Comparison of ENCODE assay signal across 2 cellular contexts in genomic region chr2:81078102-81078501, GRCh38.
TF ChIP-seq lines count a peak whose summit lies in the region.

No MANE protein-coding gene starts in this region.

TF ChIP-seq in GM23338, 12 proteins besides CTCF, POLR2A, EP300 and RAD21 (continued from another document):
- TF ChIP-seq, protein P1, sequence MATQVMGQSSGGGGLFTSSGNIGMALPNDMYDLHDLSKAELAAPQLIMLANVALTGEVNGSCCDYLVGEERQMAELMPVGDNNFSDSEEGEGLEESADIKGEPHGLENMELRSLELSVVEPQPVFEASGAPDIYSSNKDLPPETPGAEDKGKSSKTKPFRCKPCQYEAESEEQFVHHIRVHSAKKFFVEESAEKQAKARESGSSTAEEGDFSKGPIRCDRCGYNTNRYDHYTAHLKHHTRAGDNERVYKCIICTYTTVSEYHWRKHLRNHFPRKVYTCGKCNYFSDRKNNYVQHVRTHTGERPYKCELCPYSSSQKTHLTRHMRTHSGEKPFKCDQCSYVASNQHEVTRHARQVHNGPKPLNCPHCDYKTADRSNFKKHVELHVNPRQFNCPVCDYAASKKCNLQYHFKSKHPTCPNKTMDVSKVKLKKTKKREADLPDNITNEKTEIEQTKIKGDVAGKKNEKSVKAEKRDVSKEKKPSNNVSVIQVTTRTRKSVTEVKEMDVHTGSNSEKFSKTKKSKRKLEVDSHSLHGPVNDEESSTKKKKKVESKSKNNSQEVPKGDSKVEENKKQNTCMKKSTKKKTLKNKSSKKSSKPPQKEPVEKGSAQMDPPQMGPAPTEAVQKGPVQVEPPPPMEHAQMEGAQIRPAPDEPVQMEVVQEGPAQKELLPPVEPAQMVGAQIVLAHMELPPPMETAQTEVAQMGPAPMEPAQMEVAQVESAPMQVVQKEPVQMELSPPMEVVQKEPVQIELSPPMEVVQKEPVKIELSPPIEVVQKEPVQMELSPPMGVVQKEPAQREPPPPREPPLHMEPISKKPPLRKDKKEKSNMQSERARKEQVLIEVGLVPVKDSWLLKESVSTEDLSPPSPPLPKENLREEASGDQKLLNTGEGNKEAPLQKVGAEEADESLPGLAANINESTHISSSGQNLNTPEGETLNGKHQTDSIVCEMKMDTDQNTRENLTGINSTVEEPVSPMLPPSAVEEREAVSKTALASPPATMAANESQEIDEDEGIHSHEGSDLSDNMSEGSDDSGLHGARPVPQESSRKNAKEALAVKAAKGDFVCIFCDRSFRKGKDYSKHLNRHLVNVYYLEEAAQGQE (IDR thresholded peaks at IDR 0.05; ENCODE audit: unreplicated experiment), result no peak
- no peak for TF ChIP-seq ZNF114 (CRISPR knock-in tag; IDR thresholded peaks at IDR 0.05)
- TF ChIP-seq POLR2AphosphoS5 (IDR thresholded peaks at IDR 0.05; ENCODE audit: low read depth), result no peak
- TF ChIP-seq NANOG (IDR thresholded peaks at IDR 0.05; ENCODE audit: borderline replicate concordance), result no peak
- no peak for TF ChIP-seq ZNF331 (CRISPR knock-in tag; IDR thresholded peaks at IDR 0.05; ENCODE audit: low read depth)
- TF ChIP-seq ETS1 (IDR thresholded peaks at IDR 0.05), result no peak
- no peak for TF ChIP-seq EZH2phosphoT487 (IDR thresholded peaks at IDR 0.05; ENCODE audit: unreplicated experiment)
- no peak for TF ChIP-seq STAT1 (IDR thresholded peaks at IDR 0.05; ENCODE audit: unreplicated experiment)
- TF ChIP-seq, protein P2, sequence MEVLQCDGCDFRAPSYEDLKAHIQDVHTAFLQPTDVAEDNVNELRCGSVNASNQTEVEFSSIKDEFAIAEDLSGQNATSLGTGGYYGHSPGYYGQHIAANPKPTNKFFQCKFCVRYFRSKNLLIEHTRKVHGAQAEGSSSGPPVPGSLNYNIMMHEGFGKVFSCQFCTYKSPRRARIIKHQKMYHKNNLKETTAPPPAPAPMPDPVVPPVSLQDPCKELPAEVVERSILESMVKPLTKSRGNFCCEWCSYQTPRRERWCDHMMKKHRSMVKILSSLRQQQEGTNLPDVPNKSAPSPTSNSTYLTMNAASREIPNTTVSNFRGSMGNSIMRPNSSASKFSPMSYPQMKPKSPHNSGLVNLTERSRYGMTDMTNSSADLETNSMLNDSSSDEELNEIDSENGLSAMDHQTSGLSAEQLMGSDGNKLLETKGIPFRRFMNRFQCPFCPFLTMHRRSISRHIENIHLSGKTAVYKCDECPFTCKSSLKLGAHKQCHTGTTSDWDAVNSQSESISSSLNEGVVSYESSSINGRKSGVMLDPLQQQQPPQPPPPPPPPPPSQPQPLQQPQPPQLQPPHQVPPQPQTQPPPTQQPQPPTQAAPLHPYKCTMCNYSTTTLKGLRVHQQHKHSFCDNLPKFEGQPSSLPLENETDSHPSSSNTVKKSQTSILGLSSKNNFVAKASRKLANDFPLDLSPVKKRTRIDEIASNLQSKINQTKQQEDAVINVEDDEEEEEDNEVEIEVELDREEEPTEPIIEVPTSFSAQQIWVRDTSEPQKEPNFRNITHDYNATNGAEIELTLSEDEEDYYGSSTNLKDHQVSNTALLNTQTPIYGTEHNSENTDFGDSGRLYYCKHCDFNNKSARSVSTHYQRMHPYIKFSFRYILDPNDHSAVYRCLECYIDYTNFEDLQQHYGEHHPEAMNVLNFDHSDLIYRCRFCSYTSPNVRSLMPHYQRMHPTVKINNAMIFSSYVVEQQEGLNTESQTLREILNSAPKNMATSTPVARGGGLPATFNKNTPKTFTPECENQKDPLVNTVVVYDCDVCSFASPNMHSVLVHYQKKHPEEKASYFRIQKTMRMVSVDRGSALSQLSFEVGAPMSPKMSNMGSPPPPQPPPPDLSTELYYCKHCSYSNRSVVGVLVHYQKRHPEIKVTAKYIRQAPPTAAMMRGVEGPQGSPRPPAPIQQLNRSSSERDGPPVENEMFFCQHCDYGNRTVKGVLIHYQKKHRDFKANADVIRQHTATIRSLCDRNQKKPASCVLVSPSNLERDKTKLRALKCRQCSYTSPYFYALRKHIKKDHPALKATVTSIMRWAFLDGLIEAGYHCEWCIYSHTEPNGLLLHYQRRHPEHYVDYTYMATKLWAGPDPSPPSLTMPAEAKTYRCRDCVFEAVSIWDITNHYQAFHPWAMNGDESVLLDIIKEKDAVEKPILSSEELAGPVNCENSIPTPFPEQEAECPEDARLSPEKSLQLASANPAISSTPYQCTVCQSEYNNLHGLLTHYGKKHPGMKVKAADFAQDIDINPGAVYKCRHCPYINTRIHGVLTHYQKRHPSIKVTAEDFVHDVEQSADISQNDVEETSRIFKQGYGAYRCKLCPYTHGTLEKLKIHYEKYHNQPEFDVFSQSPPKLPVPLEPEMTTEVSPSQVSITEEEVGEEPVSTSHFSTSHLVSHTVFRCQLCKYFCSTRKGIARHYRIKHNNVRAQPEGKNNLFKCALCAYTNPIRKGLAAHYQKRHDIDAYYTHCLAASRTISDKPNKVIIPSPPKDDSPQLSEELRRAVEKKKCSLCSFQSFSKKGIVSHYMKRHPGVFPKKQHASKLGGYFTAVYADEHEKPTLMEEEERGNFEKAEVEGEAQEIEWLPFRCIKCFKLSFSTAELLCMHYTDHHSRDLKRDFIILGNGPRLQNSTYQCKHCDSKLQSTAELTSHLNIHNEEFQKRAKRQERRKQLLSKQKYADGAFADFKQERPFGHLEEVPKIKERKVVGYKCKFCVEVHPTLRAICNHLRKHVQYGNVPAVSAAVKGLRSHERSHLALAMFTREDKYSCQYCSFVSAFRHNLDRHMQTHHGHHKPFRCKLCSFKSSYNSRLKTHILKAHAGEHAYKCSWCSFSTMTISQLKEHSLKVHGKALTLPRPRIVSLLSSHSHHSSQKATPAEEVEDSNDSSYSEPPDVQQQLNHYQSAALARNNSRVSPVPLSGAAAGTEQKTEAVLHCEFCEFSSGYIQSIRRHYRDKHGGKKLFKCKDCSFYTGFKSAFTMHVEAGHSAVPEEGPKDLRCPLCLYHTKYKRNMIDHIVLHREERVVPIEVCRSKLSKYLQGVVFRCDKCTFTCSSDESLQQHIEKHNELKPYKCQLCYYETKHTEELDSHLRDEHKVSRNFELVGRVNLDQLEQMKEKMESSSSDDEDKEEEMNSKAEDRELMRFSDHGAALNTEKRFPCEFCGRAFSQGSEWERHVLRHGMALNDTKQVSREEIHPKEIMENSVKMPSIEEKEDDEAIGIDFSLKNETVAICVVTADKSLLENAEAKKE (CRISPR knock-in tag; IDR thresholded peaks at IDR 0.05), result no peak

TF ChIP-seq in WTC11, 78 proteins besides CTCF, POLR2A, EP300 and RAD21 (continued from another document):
- TF ChIP-seq AR (CRISPR knock-in tag; IDR thresholded peaks at IDR 0.05) (no peak), SMAD3 (CRISPR knock-in tag; IDR thresholded peaks at IDR 0.05; ENCODE audit: borderline replicate concordance) (no peak), JAZF1 (CRISPR knock-in tag; IDR thresholded peaks at IDR 0.05) (no peak), ZNF121 (CRISPR knock-in tag; IDR thresholded peaks at IDR 0.05) (no peak), E2F4 (CRISPR knock-in tag; IDR thresholded peaks at IDR 0.05; ENCODE audit: borderline replicate concordance, low read depth) (no peak)
